Comparison of ENCODE assay signal across 8 cellular contexts in the genomic region with DNA sequence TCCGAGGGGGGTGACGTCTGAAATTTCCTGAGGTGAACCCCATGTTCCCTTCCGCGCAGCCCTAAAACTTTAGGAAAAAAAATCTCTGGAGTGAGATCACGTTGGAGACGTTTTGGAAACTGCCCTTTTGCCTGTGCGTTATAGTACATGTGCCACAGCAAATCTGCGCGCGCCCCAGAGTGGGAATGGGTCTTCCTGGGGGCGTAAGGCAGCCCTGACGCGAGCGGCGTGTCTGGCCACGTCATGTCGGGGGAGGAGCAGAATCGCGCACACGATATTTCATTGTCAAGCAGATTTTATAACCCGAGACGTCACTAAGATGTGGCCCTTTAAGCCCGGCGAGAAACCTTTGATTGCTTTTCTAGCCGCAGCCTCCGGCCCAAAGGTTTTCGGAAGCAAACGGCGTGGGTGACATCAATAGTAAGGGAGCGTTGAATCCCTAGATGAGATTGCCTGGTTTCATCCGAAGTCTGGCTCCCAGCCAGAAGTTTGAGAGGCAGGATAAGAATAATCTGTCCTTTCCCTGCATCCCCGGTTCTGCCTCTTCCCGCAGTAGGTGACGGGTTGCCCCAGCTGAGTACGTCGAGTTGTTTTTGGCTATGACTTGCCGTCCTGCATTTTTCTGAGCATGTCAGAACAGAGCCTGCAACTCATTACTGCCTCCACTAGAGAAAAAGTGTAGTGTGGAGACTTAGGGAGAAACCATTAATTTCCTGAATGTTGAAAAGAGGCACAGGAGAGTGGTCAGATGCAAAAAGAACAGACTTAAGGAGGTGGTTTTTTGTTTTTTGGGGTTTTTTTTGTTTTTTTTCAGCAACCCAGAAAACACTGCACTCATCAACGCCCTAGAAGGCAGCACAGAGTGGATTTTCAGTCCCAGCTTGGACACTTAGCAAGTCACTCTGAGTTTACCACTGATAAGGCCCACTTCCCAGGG. TPM values are rescaled to one million over a fixed set of nuclear protein-coding genes. Genes with fewer than 3 reads are reported as not detected.
DNase-seq lines count a peak whose midpoint lies in the region; ATAC-seq and TF ChIP-seq lines count a peak whose summit lies in the region.

No MANE protein-coding gene starts in this region.

- ATAC-seq in HG03378 (IDR thresholded peaks at IDR 0.05; ENCODE audit: unreplicated experiment) (peak; percentile 41), left lobe of liver (peak; percentile 74)

- H3K9me3 ChIP-seq in BE2C: no peaks in the 10 kb centered on the region

- peak; percentile 20; the same call in 1 of the 2 replicates for TF ChIP-seq CTCF in BE2C (IDR thresholded peaks at IDR 0.05; ENCODE audit: low read depth, low read length)

- H3K4me1 ChIP-seq in BE2C: no peaks in the 10 kb centered on the region; the same call in 1 of the 2 replicates

- peak overlapping the region; percentile 100 for H3K27ac ChIP-seq in cingulate gyrus (ENCODE audit: low read depth, low read length)

- peak; percentile 47 for TF ChIP-seq POLR2A in GM19099 (IDR thresholded peaks at IDR 0.05; ENCODE audit: extremely low read depth, insufficient read length, low read depth)

- H3K27me3 ChIP-seq in BE2C: no peaks in the 10 kb centered on the region

- H3K4me3 ChIP-seq in BE2C (ENCODE audit: low read depth, low read length): peak overlapping the region; percentile 83

- no peaks in the 10 kb centered on the region for H3K36me3 ChIP-seq in BE2C

- DNase-seq in BE2C: peak; percentile 92
- DNase-seq in NCI-H446 treated with DMSO at 0.1 percent for 48 hours (lab: John Stamatoyannopoulos, UW): peak; percentile 92
- peak; percentile 88 for DNase-seq in activated CD4-positive, CD25-positive, alpha-beta regulatory T cell treated with anti-CD3 and anti-CD28 coated beads, Interleukin-2, amount 50 U/mL, for 72 hours
- peak; percentile 90 for DNase-seq in left lobe of liver (ENCODE audit: low spot score)
- peak; percentile 89 to 91 for DNase-seq in stimulated activated CD4-positive, alpha-beta T cell treated with anti-CD3 and anti-CD28 coated beads, Interleukin-2, amount 100 ng/mL, for 24 hours

RNA-seq across cellular contexts. Expression of a gene that starts 0.8 kb away (rescaled TPM):
- 56.1 TPM for polyA plus RNA-seq in BE2C (2012; ENCODE audit: insufficient read depth, insufficient read length, low read depth)
- 40.2 TPM for total RNA-seq in left lobe of liver

RNA-seq across cellular contexts. Expression of a gene that starts 18.6 kb away (rescaled TPM):
- polyA plus RNA-seq in BE2C (2012; ENCODE audit: insufficient read depth, insufficient read length, low read depth): 5.8 TPM
- 21.3 TPM for total RNA-seq in left lobe of liver

RNA-seq across cellular contexts. Expression of a gene that starts 24.3 kb away (rescaled TPM):
- 57.8 TPM for polyA plus RNA-seq in BE2C (2012; ENCODE audit: insufficient read depth, insufficient read length, low read depth)
- 10.5 TPM for total RNA-seq in left lobe of liver

RNA-seq across cellular contexts. Expression of a gene that starts 33.2 kb away (rescaled TPM):
- polyA plus RNA-seq in BE2C (2012; ENCODE audit: insufficient read depth, insufficient read length, low read depth): 263 TPM
- 43.0 TPM for total RNA-seq in left lobe of liver

RNA-seq across cellular contexts. Expression of a gene that starts 37.2 kb away (rescaled TPM):
- 129 TPM for polyA plus RNA-seq in BE2C (2012; ENCODE audit: insufficient read depth, insufficient read length, low read depth)
- 14.2 TPM for total RNA-seq in left lobe of liver

Comparison
In these comparisons a context has a peak if more than half of its experiments do, and no peak if none do; other contexts are left out.
1. Peak in every context shown above with its lines: DNase-seq, ATAC-seq, H3K4me3 ChIP-seq and H3K27ac ChIP-seq.